Comparison of ENCODE assay signal across 1 cellular context in the genomic region with DNA sequence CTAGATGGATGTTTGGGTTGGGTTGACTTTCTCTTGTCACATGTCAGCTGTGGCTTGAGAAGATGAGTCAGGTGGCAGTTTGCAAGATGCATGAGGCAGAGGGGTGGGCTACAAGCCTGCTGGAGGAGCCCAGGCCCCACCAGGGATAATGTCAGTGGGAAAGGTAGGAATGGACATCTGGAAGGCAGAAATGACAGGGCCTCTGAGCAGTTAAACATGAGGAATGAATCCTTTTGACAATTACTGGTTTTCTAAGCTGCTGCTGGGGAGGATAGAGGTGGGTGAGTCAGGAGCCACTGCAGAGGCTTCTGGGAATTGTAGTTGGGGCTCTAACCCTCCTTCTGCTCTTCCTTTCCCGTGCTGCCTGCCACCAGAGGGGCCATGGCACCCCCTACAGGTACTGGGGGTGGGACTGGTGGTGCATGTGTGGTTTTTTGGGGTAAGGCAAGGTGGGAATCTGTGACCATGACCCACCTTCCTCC.
TF ChIP-seq lines count a peak whose summit lies in the region.

No MANE protein-coding gene starts in this region.

TF ChIP-seq in K562, 482 proteins besides CTCF, POLR2A, EP300 and RAD21:
- TF ChIP-seq PRDM10 (IDR thresholded peaks at IDR 0.05; ENCODE audit: partially characterized antibody) = peak; percentile 86
- TF ChIP-seq HCFC1 (IDR thresholded peaks at IDR 0.05; ENCODE audit: low read depth, low read length) = peak; percentile 74
- TF ChIP-seq SIX5 (IDR thresholded peaks at IDR 0.05; ENCODE audit: borderline replicate concordance in 1 of 2, insufficient read depth in 1 of 2, low read depth in 1 of 2, low read length in 2 of 2) = 0 out of 4 replicates have a peak, but pooled peaks of 1 of the 2 experiments have one; percentile 14
- TF ChIP-seq RBM25 (IDR thresholded peaks at IDR 0.05; ENCODE audit: low read depth, low read length, severe bottlenecking) = no peak
- peak; percentile 67; the same call in 1 of the 2 replicates for TF ChIP-seq ZNF143 (CRISPR knock-in tag; IDR thresholded peaks at IDR 0.05)
- peak; percentile 17; the same call in 1 of the 2 replicates for TF ChIP-seq JUND (IDR thresholded peaks at IDR 0.05; ENCODE audit: borderline replicate concordance, low read depth, low read length)
- no peak for TF ChIP-seq JUND (tag; IDR thresholded peaks at IDR 0.05; ENCODE audit: borderline replicate concordance, low read depth, low read length)
- TF ChIP-seq FOSL1 (tag; conservative IDR thresholded peaks at IDR 0.05) = peak; percentile 54
- TF ChIP-seq THRB (CRISPR knock-in tag; conservative IDR thresholded peaks at IDR 0.05) = no peak
- no peak for TF ChIP-seq KDM5B (IDR thresholded peaks at IDR 0.05; ENCODE audit: insufficient replicate concordance, low read depth, low read length)
